11 cellular contexts compared by ENCODE assay signal in genomic region chr7:128792471-128793183, GRCh38. TPM values are rescaled to one million over a fixed set of nuclear protein-coding genes. Genes with fewer than 3 reads are reported as not detected.
DNase-seq lines count a peak whose midpoint lies in the region; ATAC-seq and TF ChIP-seq lines count a peak whose summit lies in the region.
"Had no signal": no experiment of that assay in that cellular context is flagged by ENCODE, and none has a peak within 500 bp of the region (broad histone marks: within the 10 kb centered on the region; RNA-seq: fewer than 3 reads in every experiment).

No MANE protein-coding gene starts in this region.

- DNase-seq in activated naive CD4-positive, alpha-beta T cell treated with anti-CD3 and anti-CD28 coated beads, Interleukin-2, amount 10 ng/mL, durations not matched to agents 7 days and 5 days = no peak
- no peak for DNase-seq in activated naive CD4-positive, alpha-beta T cell treated with anti-CD3 and anti-CD28 coated beads, Interleukin-2, amount 50 U/mL, for 16 hours
- DNase-seq in SK-MEL-5 (ENCODE audit: low read depth, low spot score) (peak; percentile 67), HEK293T (ENCODE audit: extremely low spot score) (no peak), RWPE1 (ENCODE audit: low spot score) (no peak)
- no peak for DNase-seq in stimulated activated naive CD8-positive, alpha-beta T cell treated with anti-CD3 and anti-CD28 coated beads, Interleukin-15, amount 100 ng/mL, for 72 hours
- DNase-seq in stimulated activated naive CD4-positive, alpha-beta T cell (lab: John Stamatoyannopoulos, UW) = no peak
- DNase-seq: DMS79 had no signal

- peaks cover 0 to 37% (median 17%) of the 10 kb centered on the region in 3 donors for H3K4me1 ChIP-seq in gastroesophageal sphincter

- H3K27ac ChIP-seq in gastroesophageal sphincter (peak overlapping the region in 3 of 4 donors; percentile 11 to 90 (median 82)), RWPE1 (no peak overlapping the region)
- H3K27ac ChIP-seq: HL-60 had no signal

- no peaks in the 10 kb centered on the region for H3K27me3 ChIP-seq in gastroesophageal sphincter

- peaks cover 0 to 8% of the 10 kb centered on the region in 2 donors for H3K36me3 ChIP-seq in gastroesophageal sphincter

- no peak for ATAC-seq in gastroesophageal sphincter
- ATAC-seq in stimulated activated naive CD8-positive, alpha-beta T cell treated with anti-CD3 and anti-CD28 coated beads, Interleukin-15, amount 100 ng/mL, for 72 hours = no peak
- ATAC-seq: Panc1 had no signal

- peak overlapping the region; percentile 43 for H3K4me3 Mint-ChIP-seq in activated naive CD4-positive, alpha-beta T cell treated with anti-CD3 and anti-CD28 coated beads, Interleukin-2, amount 10 ng/mL, durations not matched to agents 7 days and 5 days
- H3K4me3 Mint-ChIP-seq in stimulated activated naive CD8-positive, alpha-beta T cell treated with anti-CD3 and anti-CD28 coated beads, Interleukin-15, amount 100 ng/mL, for 72 hours = peak overlapping the region; percentile 60 to 95

- TF ChIP-seq EP300 in gastroesophageal sphincter (IDR thresholded peaks at IDR 0.05) = no peak

- CTCF ChIA-PET in activated naive CD4-positive, alpha-beta T cell treated with anti-CD3 and anti-CD28 coated beads, Interleukin-2, amount 10 ng/mL, durations not matched to agents 7 days and 5 days (lab: Charles Lee) = interaction anchor here (0.7 kb wide), 1 partner anchor 688 kb away, joined by 4 read pairs; no protein-coding TSS in a partner anchor
- CTCF ChIA-PET in HEK293T (lab: Yijun Ruan, JAX) (interaction anchor here (1.1 kb wide), 1 partner anchor 15 kb away, joined by 3 read pairs; no protein-coding TSS in a partner anchor), RWPE1 (lab: Yijun Ruan, JAX) (no interaction called here)

- peaks cover 7% of the 10 kb centered on the region for H3K4me1 Mint-ChIP-seq in activated naive CD4-positive, alpha-beta T cell treated with anti-CD3 and anti-CD28 coated beads, Interleukin-2, amount 10 ng/mL, durations not matched to agents 7 days and 5 days
- H3K4me1 Mint-ChIP-seq in stimulated activated naive CD8-positive, alpha-beta T cell treated with anti-CD3 and anti-CD28 coated beads, Interleukin-15, amount 100 ng/mL, for 72 hours = peaks cover 15% of the 10 kb centered on the region

- TF ChIP-seq CTCF in gastroesophageal sphincter (IDR thresholded peaks at IDR 0.05) (no peak), RWPE1 (conservative IDR thresholded peaks at IDR 0.05; ENCODE audit: low read depth) (no peak)

- no peak for TF ChIP-seq POLR2A in gastroesophageal sphincter (IDR thresholded peaks at IDR 0.05)

- peak overlapping the region in 1 of 2 donors; percentile 79 for H3K4me3 ChIP-seq in gastroesophageal sphincter

- peaks cover 52% of the 10 kb centered on the region for H3K27me3 Mint-ChIP-seq in activated naive CD4-positive, alpha-beta T cell treated with anti-CD3 and anti-CD28 coated beads, Interleukin-2, amount 10 ng/mL, durations not matched to agents 7 days and 5 days
- peaks cover 19% of the 10 kb centered on the region for H3K27me3 Mint-ChIP-seq in stimulated activated naive CD8-positive, alpha-beta T cell treated with anti-CD3 and anti-CD28 coated beads, Interleukin-15, amount 100 ng/mL, for 72 hours

- H3K9me3 ChIP-seq in gastroesophageal sphincter = no peaks in the 10 kb centered on the region

- in situ Hi-C loops in SK-MEL-5 (cut with HindIII; ENCODE audit: low pct_unique_long_range_greater_than_20kb, low sequenced_read_pairs) = no loop called here

- WGBS in gastroesophageal sphincter (ENCODE audit: low coverage in 1 of 2), 2 donors = 40 to 51% methylated on average over 1 to 6 of the region's 10 CpGs

- H3K36me3 Mint-ChIP-seq in activated naive CD4-positive, alpha-beta T cell treated with anti-CD3 and anti-CD28 coated beads, Interleukin-2, amount 10 ng/mL, durations not matched to agents 7 days and 5 days = no peaks in the 10 kb centered on the region

- no peak overlapping the region for H3K27ac Mint-ChIP-seq in activated naive CD4-positive, alpha-beta T cell treated with anti-CD3 and anti-CD28 coated beads, Interleukin-2, amount 10 ng/mL, durations not matched to agents 7 days and 5 days
- peak overlapping the region; percentile 47 to 68 for H3K27ac Mint-ChIP-seq in stimulated activated naive CD8-positive, alpha-beta T cell treated with anti-CD3 and anti-CD28 coated beads, Interleukin-15, amount 100 ng/mL, for 72 hours

- POLR2A ChIA-PET in HEK293T (lab: Yijun Ruan, JAX) = interaction anchor here (1.7 kb wide), 1 partner anchor 10 kb away, joined by 8 read pairs; no protein-coding TSS in a partner anchor
- POLR2A ChIA-PET in RWPE1 (lab: Yijun Ruan, JAX; ENCODE audit: low non-redundant PET) = no interaction called here

- no peaks in the 10 kb centered on the region for H3K9me3 Mint-ChIP-seq in activated naive CD4-positive, alpha-beta T cell treated with anti-CD3 and anti-CD28 coated beads, Interleukin-2, amount 10 ng/mL, durations not matched to agents 7 days and 5 days
- H3K9me3 Mint-ChIP-seq in stimulated activated naive CD8-positive, alpha-beta T cell treated with anti-CD3 and anti-CD28 coated beads, Interleukin-15, amount 100 ng/mL, for 72 hours = no peaks in the 10 kb centered on the region

TF ChIP-seq in HEK293T, 16 proteins besides CTCF, POLR2A, EP300 and RAD21:
- TF ChIP-seq SUZ12 (IDR thresholded peaks at IDR 0.05) (no peak), FOXM1 (IDR thresholded peaks at IDR 0.05; ENCODE audit: borderline replicate concordance) (no peak), PKNOX1 (IDR thresholded peaks at IDR 0.05) (no peak), BHLHE40 (IDR thresholded peaks at IDR 0.05; ENCODE audit: borderline replicate concordance) (no peak), ARNT (IDR thresholded peaks at IDR 0.05) (no peak), TARDBP (IDR thresholded peaks at IDR 0.05) (no peak), LEF1 (IDR thresholded peaks at IDR 0.05; ENCODE audit: borderline replicate concordance) (no peak), ELF4 (IDR thresholded peaks at IDR 0.05) (no peak), CTBP1 (IDR thresholded peaks at IDR 0.05; ENCODE audit: borderline replicate concordance) (no peak), L3MBTL2 (conservative IDR thresholded peaks at IDR 0.05) (no peak), FOXK2 (IDR thresholded peaks at IDR 0.05) (no peak), SP1 (IDR thresholded peaks at IDR 0.05) (no peak)

RNA-seq across cellular contexts. Expression of gene CCDC136, which starts 0.9 kb away (rescaled TPM):
- 13.6 and 14.2 TPM in 2 replicates for total RNA-seq in SK-MEL-5 (2014; rRNA removed; shearing (Covaris generic))
- polyA plus RNA-seq in SK-MEL-5 (2015; cell fraction: cytosol; rRNA removed) = 9.8 and 12.2 TPM in 2 replicates
- 65.2 and 101 TPM in 2 replicates for polyA plus RNA-seq in SK-MEL-5 (2015; cell fraction: nucleus; rRNA removed)
- total RNA-seq in gastroesophageal sphincter = 10 to 100 TPM; 14.5 to 46.9 (median 21.5) TPM

RNA-seq across cellular contexts. Expression of gene OPN1SW, which starts 17.0 kb away (rescaled TPM):
- total RNA-seq in SK-MEL-5 (2014; rRNA removed; shearing (Covaris generic)) = not detected in 2 replicates
- not detected in 2 replicates for polyA plus RNA-seq in SK-MEL-5 (2015; cell fraction: cytosol; rRNA removed)
- not detected in 2 replicates for polyA plus RNA-seq in SK-MEL-5 (2015; cell fraction: nucleus; rRNA removed)
- not detected for total RNA-seq in gastroesophageal sphincter

RNA-seq across cellular contexts. Expression of gene FLNC, which starts 37.6 kb away (rescaled TPM):
- 0.05 and 0.11 TPM in 2 replicates for total RNA-seq in SK-MEL-5 (2014; rRNA removed; shearing (Covaris generic))
- polyA plus RNA-seq in SK-MEL-5 (2015; cell fraction: cytosol; rRNA removed) = 0.13 TPM in 2 replicates
- not detected in 2 replicates for polyA plus RNA-seq in SK-MEL-5 (2015; cell fraction: nucleus; rRNA removed)
- 1,000 to 10,000 TPM in 1 of 4 donors, 100 to 1,000 TPM in 3; 308 to 1,162 (median 401) TPM for total RNA-seq in gastroesophageal sphincter

RNA-seq across cellular contexts. Expression of gene CALU, which starts 53.5 kb away (rescaled TPM):
- 707 and 727 TPM in 2 replicates for total RNA-seq in SK-MEL-5 (2014; rRNA removed; shearing (Covaris generic))
- 614 and 674 TPM in 2 replicates for polyA plus RNA-seq in SK-MEL-5 (2015; cell fraction: cytosol; rRNA removed)
- 161 and 225 TPM in 2 replicates for polyA plus RNA-seq in SK-MEL-5 (2015; cell fraction: nucleus; rRNA removed)
- total RNA-seq in gastroesophageal sphincter = 100 to 1,000 TPM; 146 to 274 (median 235) TPM

Comparison
In these comparisons a context has a peak if more than half of its experiments do, and no peak if none do; other contexts are left out.
1. RNA of gene FLNC, which starts 37.6 kb away (total RNA-seq): 308 to 1,162 TPM in gastroesophageal sphincter; 0.05 to 0.11 TPM in SK-MEL-5; every median in the first group is over 100 times any median in the second.